24 cellular contexts compared by ENCODE assay signal in genomic region chr2:121038031-121038430, GRCh38.
"Had no signal": no experiment of that assay in that cellular context is flagged by ENCODE, and none has a peak within 500 bp of the region (broad histone marks: within the 10 kb centered on the region; RNA-seq: fewer than 3 reads in every experiment).

No MANE protein-coding gene starts in this region.

- DNase-seq: central memory CD4-positive, alpha-beta T cell; effector CD8-positive, alpha-beta T cell; gastrocnemius medialis; left cardiac atrium; left ventricle myocardium inferior; lower lobe of right lung; nucleus accumbens; ovary; posterior cingulate gyrus; retina; right lobe of liver; small intestine; stimulated activated CD4-positive, alpha-beta T cell treated with anti-CD3 and anti-CD28 coated beads, Interleukin-15, amount 100 ng/mL, for 24 hours; stimulated activated CD4-positive, alpha-beta T cell treated with anti-CD3 and anti-CD28 coated beads, Interleukin-2, amount 100 ng/mL, for 48 hours; stimulated activated CD8-positive, alpha-beta memory T cell treated with anti-CD3 and anti-CD28 coated beads, Interleukin-4, amount 100 ng/mL, for 48 hours; stimulated activated naive CD4-positive, alpha-beta T cell; stimulated activated naive CD8-positive, alpha-beta T cell treated with anti-CD3 and anti-CD28 coated beads, Interleukin-15, amount 100 ng/mL, for 72 hours; trophoblast cell had no signal

- H3K27ac Mint-ChIP-seq: endodermal cell; memory B cell; nephron; neural progenitor cell; stimulated activated naive CD8-positive, alpha-beta T cell treated with anti-CD3 and anti-CD28 coated beads, Interleukin-15, amount 100 ng/mL, for 72 hours had no signal

- H3K9me3 ChIP-seq: gastrocnemius medialis, lower lobe of right lung, ovary, right lobe of liver, thyroid gland had no signal

- H3K27ac ChIP-seq: epithelial cell of prostate, gastrocnemius medialis, left ventricle myocardium inferior, lower lobe of right lung, neural progenitor cell, ovary, right lobe of liver had no signal

- H3K27me3 ChIP-seq: gastrocnemius medialis, ovary, right lobe of liver, thyroid gland had no signal

- ATAC-seq: gastrocnemius medialis; right lobe of liver; stimulated activated naive CD8-positive, alpha-beta T cell treated with anti-CD3 and anti-CD28 coated beads, Interleukin-15, amount 100 ng/mL, for 72 hours had no signal

- H3K36me3 Mint-ChIP-seq: memory B cell, neural progenitor cell had no signal

- H3K4me1 ChIP-seq: gastrocnemius medialis, left ventricle myocardium inferior, lower lobe of right lung, right lobe of liver had no signal

- H3K9me3 Mint-ChIP-seq: memory B cell; nephron; neural progenitor cell; stimulated activated naive CD8-positive, alpha-beta T cell treated with anti-CD3 and anti-CD28 coated beads, Interleukin-15, amount 100 ng/mL, for 72 hours had no signal

- H3K27me3 Mint-ChIP-seq: stimulated activated naive CD8-positive, alpha-beta T cell treated with anti-CD3 and anti-CD28 coated beads, Interleukin-15, amount 100 ng/mL, for 72 hours had no signal

- H3K4me3 Mint-ChIP-seq: endodermal cell; memory B cell; nephron; stimulated activated naive CD8-positive, alpha-beta T cell treated with anti-CD3 and anti-CD28 coated beads, Interleukin-15, amount 100 ng/mL, for 72 hours had no signal

- H3K36me3 ChIP-seq: gastrocnemius medialis, left ventricle myocardium inferior, lower lobe of right lung, neural progenitor cell, ovary, right lobe of liver, thyroid gland had no signal

- H3K4me3 ChIP-seq: gastrocnemius medialis, left ventricle myocardium inferior, lower lobe of right lung, neural progenitor cell, ovary, right lobe of liver, thyroid gland had no signal

- H3K4me1 Mint-ChIP-seq: memory B cell; stimulated activated naive CD8-positive, alpha-beta T cell treated with anti-CD3 and anti-CD28 coated beads, Interleukin-15, amount 100 ng/mL, for 72 hours had no signal
